11 cellular contexts compared by ENCODE assay signal in the genomic region with DNA sequence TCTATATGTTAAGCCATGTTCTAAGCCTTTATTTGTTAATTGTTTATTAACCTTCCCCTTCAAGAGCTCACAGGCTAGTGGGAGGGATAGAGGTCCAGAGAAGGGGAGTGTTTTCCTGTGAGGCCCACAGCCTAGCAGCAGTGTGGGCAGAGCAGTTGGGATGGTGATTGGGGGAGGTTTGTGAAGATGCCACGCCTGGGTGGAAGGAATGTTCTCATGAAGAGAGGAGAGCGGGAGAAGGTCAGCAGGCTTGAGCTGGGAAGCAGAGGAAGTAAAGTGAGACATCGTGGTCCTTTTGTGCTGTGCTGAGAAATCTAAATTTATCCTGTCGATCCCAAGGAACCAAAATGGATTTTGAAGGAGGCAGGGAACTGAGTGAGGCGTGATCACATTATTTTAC. TPM values are rescaled to one million over a fixed set of nuclear protein-coding genes. Genes with fewer than 3 reads are reported as not detected.
DNase-seq lines count a peak whose midpoint lies in the region; ATAC-seq and TF ChIP-seq lines count a peak whose summit lies in the region.
"Had no signal": no experiment of that assay in that cellular context is flagged by ENCODE, and none has a peak within 500 bp of the region (broad histone marks: within the 10 kb centered on the region; RNA-seq: fewer than 3 reads in every experiment).

No MANE protein-coding gene starts in this region.

- DNase-seq in activated naive CD4-positive, alpha-beta T cell treated with anti-CD3 and anti-CD28 coated beads for 36 hours: no peak
- DNase-seq in thyroid gland: peak; percentile 74 to 75
- DNase-seq in NCI-H2227 (lab: John Stamatoyannopoulos, UW; ENCODE audit: unreplicated experiment): no peak
- DNase-seq: activated naive CD4-positive, alpha-beta T cell treated with anti-CD3 and anti-CD28 coated beads, Interleukin-2, amount 50 U/mL, for 16 hours; H7 had no signal

- CTCF ChIA-PET in activated naive CD4-positive, alpha-beta T cell treated with anti-CD3 and anti-CD28 coated beads for 36 hours (lab: Charles Lee): interaction anchor here (0.8 kb wide), 1 partner anchor 15 kb away, joined by 3 read pairs; no protein-coding TSS in a partner anchor

- H3K9me3 Mint-ChIP-seq in activated naive CD4-positive, alpha-beta T cell treated with anti-CD3 and anti-CD28 coated beads, Interleukin-2, amount 50 U/mL, for 24 hours: no peaks in the 10 kb centered on the region
- no peaks in the 10 kb centered on the region for H3K9me3 Mint-ChIP-seq in activated naive CD4-positive, alpha-beta T cell treated with anti-CD3 and anti-CD28 coated beads for 36 hours

- no peak for TF ChIP-seq CTCF in thyroid gland (IDR thresholded peaks at IDR 0.05)
- no peak for TF ChIP-seq CTCF in gastroesophageal sphincter (IDR thresholded peaks at IDR 0.05)

- peak overlapping the region; percentile 76 for H3K27ac ChIP-seq in cingulate gyrus (ENCODE audit: low read depth, low read length)
- H3K27ac ChIP-seq in muscle layer of duodenum (ENCODE audit: low read length): peak overlapping the region; percentile 61
- H3K27ac ChIP-seq in thyroid gland: peak overlapping the region; percentile 30 to 89 (median 59)
- no peak overlapping the region for H3K27ac ChIP-seq in gastroesophageal sphincter
- H3K27ac ChIP-seq: vagina had no signal

- ATAC-seq in HG03095 (IDR thresholded peaks at IDR 0.05; ENCODE audit: unreplicated experiment) (no peak), gastroesophageal sphincter (no peak)

- TF ChIP-seq POLR2A in thyroid gland (IDR thresholded peaks at IDR 0.05) (peak in 1 of 2 donors; percentile 30), gastroesophageal sphincter (IDR thresholded peaks at IDR 0.05) (no peak)

- 46 to 61% methylated on average over 5 of the region's 5 CpGs for WGBS in thyroid gland, 2 donors
- 77 to 84% methylated on average over 3 to 5 of the region's 5 CpGs for WGBS in gastroesophageal sphincter (ENCODE audit: low coverage in 1 of 2), 2 donors

- no peak for TF ChIP-seq EP300 in gastroesophageal sphincter (IDR thresholded peaks at IDR 0.05)

- H3K4me3 ChIP-seq in muscle layer of duodenum (ENCODE audit: low read depth in 1 of 2, low read length in 2 of 2) (no peak overlapping the region), thyroid gland (replicated peaks in 1 of 3) (no peak overlapping the region), gastroesophageal sphincter (no peak overlapping the region)
- H3K4me3 ChIP-seq: vagina had no signal

- H3K4me3 Mint-ChIP-seq in activated naive CD4-positive, alpha-beta T cell treated with anti-CD3 and anti-CD28 coated beads, Interleukin-2, amount 50 U/mL, for 24 hours: no peak overlapping the region
- no peak overlapping the region for H3K4me3 Mint-ChIP-seq in activated naive CD4-positive, alpha-beta T cell treated with anti-CD3 and anti-CD28 coated beads for 36 hours

- no peaks in the 10 kb centered on the region for H3K27me3 Mint-ChIP-seq in activated naive CD4-positive, alpha-beta T cell treated with anti-CD3 and anti-CD28 coated beads, Interleukin-2, amount 50 U/mL, for 24 hours
- no peaks in the 10 kb centered on the region for H3K27me3 Mint-ChIP-seq in activated naive CD4-positive, alpha-beta T cell treated with anti-CD3 and anti-CD28 coated beads for 36 hours (ENCODE audit: low read depth)

- H3K36me3 Mint-ChIP-seq in activated naive CD4-positive, alpha-beta T cell treated with anti-CD3 and anti-CD28 coated beads, Interleukin-2, amount 50 U/mL, for 24 hours: peaks cover 7% of the 10 kb centered on the region
- peaks cover 28% of the 10 kb centered on the region for H3K36me3 Mint-ChIP-seq in activated naive CD4-positive, alpha-beta T cell treated with anti-CD3 and anti-CD28 coated beads for 36 hours (ENCODE audit: low read depth)

- peaks cover 24% of the 10 kb centered on the region for H3K4me1 Mint-ChIP-seq in activated naive CD4-positive, alpha-beta T cell treated with anti-CD3 and anti-CD28 coated beads, Interleukin-2, amount 50 U/mL, for 24 hours
- peaks cover 16% of the 10 kb centered on the region for H3K4me1 Mint-ChIP-seq in activated naive CD4-positive, alpha-beta T cell treated with anti-CD3 and anti-CD28 coated beads for 36 hours (ENCODE audit: low read depth)

- H3K9me3 ChIP-seq in muscle layer of duodenum (ENCODE audit: control insufficient read depth in 1 of 2, low read length in 2 of 2) (no peaks in the 10 kb centered on the region), thyroid gland (no peaks in the 10 kb centered on the region), gastroesophageal sphincter (no peaks in the 10 kb centered on the region)
- H3K9me3 ChIP-seq: vagina had no signal

- peak overlapping the region; percentile 26 for H3K27ac Mint-ChIP-seq in activated naive CD4-positive, alpha-beta T cell treated with anti-CD3 and anti-CD28 coated beads, Interleukin-2, amount 50 U/mL, for 24 hours
- H3K27ac Mint-ChIP-seq in activated naive CD4-positive, alpha-beta T cell treated with anti-CD3 and anti-CD28 coated beads for 36 hours: no peak overlapping the region

- intact Hi-C loops in activated naive CD4-positive, alpha-beta T cell treated with anti-CD3 and anti-CD28 coated beads for 36 hours (cut with micrococcal nuclease): no loop called here
- intact Hi-C loops in thyroid gland (cut with DNase I): no loop called here

- H3K27me3 ChIP-seq in muscle layer of duodenum (ENCODE audit: low read depth, low read length): no peaks in the 10 kb centered on the region
- H3K27me3 ChIP-seq in thyroid gland: no peaks in the 10 kb centered on the region
- no peaks in the 10 kb centered on the region for H3K27me3 ChIP-seq in gastroesophageal sphincter
- H3K27me3 ChIP-seq: vagina had no signal

- peaks cover 3 to 24% of the 10 kb centered on the region in 2 donors for H3K4me1 ChIP-seq in muscle layer of duodenum (ENCODE audit: control insufficient read depth in 1 of 2, insufficient read depth in 2 of 2, low read length in 2 of 2)
- H3K4me1 ChIP-seq in thyroid gland: peaks cover 68 to 80% of the 10 kb centered on the region in 2 donors
- H3K4me1 ChIP-seq in gastroesophageal sphincter: peaks cover 0 to 34% (median 18%) of the 10 kb centered on the region in 3 donors

- peaks cover 27 to 28% of the 10 kb centered on the region in 2 donors for H3K36me3 ChIP-seq in muscle layer of duodenum (ENCODE audit: control insufficient read depth in 1 of 2, insufficient read depth in 2 of 2, low read length in 2 of 2)
- peaks cover 0 to 4% of the 10 kb centered on the region in 2 donors for H3K36me3 ChIP-seq in thyroid gland
- H3K36me3 ChIP-seq in gastroesophageal sphincter: peaks cover 0 to 52% of the 10 kb centered on the region in 2 donors

RNA-seq across cellular contexts. Expression of a gene that starts 42.6 kb away (rescaled TPM):
- 10 to 100 TPM; 37.1 to 38.6 TPM for total RNA-seq in activated naive CD4-positive, alpha-beta T cell treated with anti-CD3 and anti-CD28 coated beads for 36 hours
- 10 to 100 TPM; 38.6 to 77.8 (median 55.3) TPM for total RNA-seq in thyroid gland
- 10 to 100 TPM; 17.8 to 58.1 (median 32.4) TPM for total RNA-seq in gastroesophageal sphincter

RNA-seq across cellular contexts. Expression of a gene that starts 52.5 kb away (rescaled TPM):
- total RNA-seq in activated naive CD4-positive, alpha-beta T cell treated with anti-CD3 and anti-CD28 coated beads for 36 hours: 10 to 100 TPM; 29.6 to 30.9 TPM
- total RNA-seq in thyroid gland (10 to 100 TPM in 1 of 4 donors, 1 to 10 TPM in 3; 5.8 to 20.5 (median 7.0) TPM), gastroesophageal sphincter (1 to 10 TPM; 3.4 to 9.2 (median 6.1) TPM)

Comparison
In these comparisons a context has a peak if more than half of its experiments do, and no peak if none do; other contexts are left out.
1. DNase-seq: peak in thyroid gland (2 of 2); none in activated naive CD4-positive, alpha-beta T cell treated with anti-CD3 and anti-CD28 coated beads for 36 hours (single experiment) and NCI-H2227 (single experiment).
2. H3K27ac ChIP-seq: peak in cingulate gyrus (single experiment), muscle layer of duodenum (single experiment) and thyroid gland (3 of 3); none in gastroesophageal sphincter (0 of 4).